1 cellular context compared by ENCODE assay signal in genomic region chr10:4967189-4967588, GRCh38. TPM values are rescaled to one million over a fixed set of nuclear protein-coding genes. Genes with fewer than 3 reads are reported as not detected.
"Had no signal": no experiment of that assay in that cellular context is flagged by ENCODE, and none has a peak within 500 bp of the region (broad histone marks: within the 10 kb centered on the region; RNA-seq: fewer than 3 reads in every experiment).

No MANE protein-coding gene starts in this region.

RNA-seq across cellular contexts. Expression of gene AKR1C1, which starts 4.0 kb away (rescaled TPM):
- polyA plus RNA-seq: immature natural killer cell had no signal

RNA-seq across cellular contexts. Expression of gene AKR1C2, which starts 36.5 kb away (rescaled TPM):
- polyA plus RNA-seq: immature natural killer cell had no signal
